Comparison of ENCODE assay signal across 9 cellular contexts in genomic region chr4:129929052-129929451, GRCh38.
DNase-seq lines count a peak whose midpoint lies in the region; ATAC-seq and TF ChIP-seq lines count a peak whose summit lies in the region.
"Had no signal": no experiment of that assay in that cellular context is flagged by ENCODE, and none has a peak within 500 bp of the region (broad histone marks: within the 10 kb centered on the region; RNA-seq: fewer than 3 reads in every experiment).

No MANE protein-coding gene starts in this region.

- intact Hi-C loops in sciatic nerve (cut with DNase I), result no loop called here
- intact Hi-C loops in activated T-helper 1 cell treated with anti-CD3 and anti-CD28 coated beads, Interleukin-12 subunit alpha, Interleukin-12 subunit beta, Interleukin-2, Interleukin-4 antibody, amounts not matched to agents 30 ng/mL and 10 ng/mL and 1 ng/mL, durations not matched to agents 14 hours and 24 hours and 36 hours (cut with micrococcal nuclease), result no loop called here

- DNase-seq in BE2C (peak; percentile 51), NCI-H82 (lab: John Stamatoyannopoulos, UW) (peak; percentile 58), fibroblast of mammary gland (ENCODE audit: low read depth) (peak; percentile 1), sciatic nerve (ENCODE audit: low spot score) (no peak), hypothalamus (lab: John Stamatoyannopoulos, UW) (no peak)
- no peak for DNase-seq in activated T-helper 1 cell treated with anti-CD3 and anti-CD28 coated beads, Interleukin-12 subunit alpha, Interleukin-12 subunit beta, Interleukin-2, Interleukin-4 antibody, amounts not matched to agents 30 ng/mL and 10 ng/mL and 1 ng/mL, durations not matched to agents 14 hours and 24 hours and 36 hours (ENCODE audit: low spot score)
- no peak for DNase-seq in naive thymus-derived CD8-positive, alpha-beta T cell

- H3K4me1 ChIP-seq in BE2C, result no peaks in the 10 kb centered on the region
- H3K4me1 ChIP-seq: prostate gland had no signal

- ATAC-seq in GM19467 (IDR thresholded peaks at IDR 0.05; ENCODE audit: unreplicated experiment) (peak; percentile 74), sciatic nerve (no peak)
- no peak for ATAC-seq in naive thymus-derived CD8-positive, alpha-beta T cell

- H3K9me3 ChIP-seq in BE2C, result no peaks in the 10 kb centered on the region
- H3K9me3 ChIP-seq: prostate gland had no signal

- H3K4me3 Mint-ChIP-seq in activated T-helper 1 cell treated with anti-CD3 and anti-CD28 coated beads, Interleukin-12 subunit alpha, Interleukin-12 subunit beta, Interleukin-2, Interleukin-4 antibody, amounts not matched to agents 30 ng/mL and 10 ng/mL and 1 ng/mL, durations not matched to agents 14 hours and 24 hours and 36 hours, result no peak overlapping the region
- H3K4me3 Mint-ChIP-seq in naive thymus-derived CD8-positive, alpha-beta T cell, result no peak overlapping the region

- no peaks in the 10 kb centered on the region for H3K36me3 ChIP-seq in BE2C
- H3K36me3 ChIP-seq: prostate gland had no signal

- no peaks in the 10 kb centered on the region for H3K36me3 Mint-ChIP-seq in activated T-helper 1 cell treated with anti-CD3 and anti-CD28 coated beads, Interleukin-12 subunit alpha, Interleukin-12 subunit beta, Interleukin-2, Interleukin-4 antibody, amounts not matched to agents 30 ng/mL and 10 ng/mL and 1 ng/mL, durations not matched to agents 14 hours and 24 hours and 36 hours (ENCODE audit: low read depth)
- H3K36me3 Mint-ChIP-seq in naive thymus-derived CD8-positive, alpha-beta T cell, result no peaks in the 10 kb centered on the region

- POLR2A ChIA-PET in naive thymus-derived CD8-positive, alpha-beta T cell (lab: Charles Lee), result no interaction called here

- no peak overlapping the region for H3K4me3 ChIP-seq in BE2C (ENCODE audit: low read depth, low read length)
- no peak overlapping the region for H3K4me3 ChIP-seq in fibroblast of mammary gland (ENCODE audit: control insufficient read depth, low read depth, low read length)
- H3K4me3 ChIP-seq: prostate gland had no signal

- no peaks in the 10 kb centered on the region for H3K4me1 Mint-ChIP-seq in activated T-helper 1 cell treated with anti-CD3 and anti-CD28 coated beads, Interleukin-12 subunit alpha, Interleukin-12 subunit beta, Interleukin-2, Interleukin-4 antibody, amounts not matched to agents 30 ng/mL and 10 ng/mL and 1 ng/mL, durations not matched to agents 14 hours and 24 hours and 36 hours (ENCODE audit: low read depth)
- H3K4me1 Mint-ChIP-seq in naive thymus-derived CD8-positive, alpha-beta T cell, result no peaks in the 10 kb centered on the region

- H3K27ac Mint-ChIP-seq in activated T-helper 1 cell treated with anti-CD3 and anti-CD28 coated beads, Interleukin-12 subunit alpha, Interleukin-12 subunit beta, Interleukin-2, Interleukin-4 antibody, amounts not matched to agents 30 ng/mL and 10 ng/mL and 1 ng/mL, durations not matched to agents 14 hours and 24 hours and 36 hours, result no peak overlapping the region
- no peak overlapping the region for H3K27ac Mint-ChIP-seq in naive thymus-derived CD8-positive, alpha-beta T cell

- no peaks in the 10 kb centered on the region for H3K27me3 Mint-ChIP-seq in activated T-helper 1 cell treated with anti-CD3 and anti-CD28 coated beads, Interleukin-12 subunit alpha, Interleukin-12 subunit beta, Interleukin-2, Interleukin-4 antibody, amounts not matched to agents 30 ng/mL and 10 ng/mL and 1 ng/mL, durations not matched to agents 14 hours and 24 hours and 36 hours (ENCODE audit: insufficient read depth)
- no peaks in the 10 kb centered on the region for H3K27me3 Mint-ChIP-seq in naive thymus-derived CD8-positive, alpha-beta T cell

- peak; percentile 82 for TF ChIP-seq CTCF in BE2C (IDR thresholded peaks at IDR 0.05; ENCODE audit: low read depth, low read length)
- TF ChIP-seq CTCF in fibroblast of mammary gland (conservative IDR thresholded peaks at IDR 0.05; ENCODE audit: control insufficient read depth, insufficient read depth, low read depth, low read length), result peak; percentile 29

- H3K27me3 ChIP-seq in BE2C, result no peaks in the 10 kb centered on the region

- no peaks in the 10 kb centered on the region for H3K9me3 Mint-ChIP-seq in activated T-helper 1 cell treated with anti-CD3 and anti-CD28 coated beads, Interleukin-12 subunit alpha, Interleukin-12 subunit beta, Interleukin-2, Interleukin-4 antibody, amounts not matched to agents 30 ng/mL and 10 ng/mL and 1 ng/mL, durations not matched to agents 14 hours and 24 hours and 36 hours
- peaks cover 0 to 2% (median 0%) of the 10 kb centered on the region in 9 donors for H3K9me3 Mint-ChIP-seq in naive thymus-derived CD8-positive, alpha-beta T cell

Comparison
In these comparisons a context has a peak if more than half of its experiments do, and no peak if none do; other contexts are left out.
1. DNase-seq: peak in BE2C (single experiment), NCI-H82 (single experiment) and fibroblast of mammary gland (single experiment); none in sciatic nerve (single experiment), hypothalamus (0 of 51), activated T-helper 1 cell treated with anti-CD3 and anti-CD28 coated beads, Interleukin-12 subunit alpha, Interleukin-12 subunit beta, Interleukin-2, Interleukin-4 antibody, amounts not matched to agents 30 ng/mL and 10 ng/mL and 1 ng/mL, durations not matched to agents 14 hours and 24 hours and 36 hours (single experiment) and naive thymus-derived CD8-positive, alpha-beta T cell (0 of 10).